In the genomic region with DNA sequence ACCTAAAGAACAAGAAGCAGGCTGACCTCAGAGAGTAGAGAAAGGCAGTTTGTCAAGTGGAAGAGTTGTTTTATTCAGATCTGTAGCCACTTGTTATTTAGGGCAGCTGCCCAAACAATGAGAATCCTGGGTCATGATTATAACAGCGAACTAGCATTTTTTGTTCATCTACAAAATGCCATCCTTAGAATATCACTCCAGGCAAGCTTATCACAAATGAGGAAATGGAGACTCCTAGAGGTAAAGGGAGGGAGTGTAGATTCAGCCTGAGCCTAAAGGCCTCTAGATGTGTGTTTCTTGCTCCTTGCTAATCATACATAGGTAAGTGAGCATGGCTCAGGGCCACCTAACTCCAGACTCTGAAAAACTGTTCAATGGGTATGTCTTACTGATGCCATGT, we compare ENCODE assay signal across 8 cellular contexts.
DNase-seq lines count a peak whose midpoint lies in the region; ATAC-seq and TF ChIP-seq lines count a peak whose summit lies in the region.

No MANE protein-coding gene starts in this region.

- no peak for TF ChIP-seq EP300 in ovary (IDR thresholded peaks at IDR 0.05)
- TF ChIP-seq EP300 in sigmoid colon (IDR thresholded peaks at IDR 0.05), result no peak

- H3K4me3 ChIP-seq in H7 (ENCODE audit: insufficient read depth, low read depth, low read length) (no peak overlapping the region), WERI-Rb-1 (ENCODE audit: low read depth, low read length) (no peak overlapping the region), kidney epithelial cell (ENCODE audit: low read depth, low read length) (no peak overlapping the region), ovary (no peak overlapping the region), sigmoid colon (no peak overlapping the region)

- H3K27me3 ChIP-seq in H7 (ENCODE audit: control insufficient read depth, insufficient read depth, low read length) (no peaks in the 10 kb centered on the region), WERI-Rb-1 (ENCODE audit: insufficient read depth, low read depth, severe bottlenecking) (no peaks in the 10 kb centered on the region), kidney epithelial cell (ENCODE audit: control insufficient read depth, insufficient read depth, low read length) (no peaks in the 10 kb centered on the region), ovary (no peaks in the 10 kb centered on the region), sigmoid colon (no peaks in the 10 kb centered on the region)

- DNase-seq in H7, result peak; percentile 34
- DNase-seq in NAMALWA (ENCODE audit: low spot score), result peak; percentile 43
- no peak for DNase-seq in WERI-Rb-1
- DNase-seq in kidney epithelial cell (ENCODE audit: low read depth), result no peak
- no peak for DNase-seq in ovary
- no peak for DNase-seq in sigmoid colon

- TF ChIP-seq CTCF in GM12872 (IDR thresholded peaks at IDR 0.05; ENCODE audit: insufficient read depth, low read depth, low read length) (peak; percentile 60; the same call in 2 of the 3 replicates), WERI-Rb-1 (IDR thresholded peaks at IDR 0.05; ENCODE audit: low read depth, low read length) (peak; percentile 68), kidney epithelial cell (IDR thresholded peaks at IDR 0.05; ENCODE audit: insufficient read depth, low read length, poor library complexity, severe bottlenecking) (peak; percentile 64), ovary (IDR thresholded peaks at IDR 0.05) (no peak), sigmoid colon (IDR thresholded peaks at IDR 0.05) (peak in 2 of 4 experiments; percentile 18 to 24)

- WGBS in ovary, 3 donors, result 88 to 97% (median 96%) methylated on average over 1 of the region's 1 CpG
- 80 to 85% methylated on average over 1 of the region's 1 CpG for WGBS in sigmoid colon, 2 donors

- H3K9me3 ChIP-seq in WERI-Rb-1 (ENCODE audit: severe bottlenecking) (no peaks in the 10 kb centered on the region), ovary (no peaks in the 10 kb centered on the region), sigmoid colon (no peaks in the 10 kb centered on the region)

- TF ChIP-seq POLR2A in ovary (IDR thresholded peaks at IDR 0.05), result no peak
- no peak for TF ChIP-seq POLR2A in sigmoid colon (IDR thresholded peaks at IDR 0.05)

- intact Hi-C loops in ovary (cut with DNase I) (no loop called here), sigmoid colon (cut with DNase I) (no loop called here)

- ATAC-seq in HG02970 (IDR thresholded peaks at IDR 0.05; ENCODE audit: low FRiP score, unreplicated experiment), result no peak

- H3K4me1 ChIP-seq in ovary (ENCODE audit: insufficient read depth), result peaks cover 3% of the 10 kb centered on the region
- peaks cover 0 to 7% (median 2%) of the 10 kb centered on the region in 4 donors for H3K4me1 ChIP-seq in sigmoid colon

- H3K36me3 ChIP-seq in H7 (replicated peaks; ENCODE audit: control insufficient read depth, insufficient read depth, low read length), result no peaks in the 10 kb centered on the region
- H3K36me3 ChIP-seq in WERI-Rb-1, result no peaks in the 10 kb centered on the region
- no peaks in the 10 kb centered on the region for H3K36me3 ChIP-seq in kidney epithelial cell (ENCODE audit: control insufficient read depth, insufficient read depth, low read length)
- no peaks in the 10 kb centered on the region for H3K36me3 ChIP-seq in ovary
- no peaks in the 10 kb centered on the region for H3K36me3 ChIP-seq in sigmoid colon

- H3K27ac ChIP-seq in WERI-Rb-1, result no peak overlapping the region
- no peak overlapping the region for H3K27ac ChIP-seq in ovary
- H3K27ac ChIP-seq in sigmoid colon, result no peak overlapping the region

Comparison
In these comparisons a context has a peak if more than half of its experiments do, and no peak if none do; other contexts are left out.
1. CTCF ChIP-seq: peak in GM12872 (single experiment), WERI-Rb-1 (single experiment) and kidney epithelial cell (single experiment); none in ovary (0 of 3).
2. DNase-seq: peak in H7 (single experiment) and NAMALWA (single experiment); none in WERI-Rb-1 (single experiment), kidney epithelial cell (single experiment), ovary (0 of 5) and sigmoid colon (single experiment).